15 cellular contexts compared by ENCODE assay signal in the genomic region with DNA sequence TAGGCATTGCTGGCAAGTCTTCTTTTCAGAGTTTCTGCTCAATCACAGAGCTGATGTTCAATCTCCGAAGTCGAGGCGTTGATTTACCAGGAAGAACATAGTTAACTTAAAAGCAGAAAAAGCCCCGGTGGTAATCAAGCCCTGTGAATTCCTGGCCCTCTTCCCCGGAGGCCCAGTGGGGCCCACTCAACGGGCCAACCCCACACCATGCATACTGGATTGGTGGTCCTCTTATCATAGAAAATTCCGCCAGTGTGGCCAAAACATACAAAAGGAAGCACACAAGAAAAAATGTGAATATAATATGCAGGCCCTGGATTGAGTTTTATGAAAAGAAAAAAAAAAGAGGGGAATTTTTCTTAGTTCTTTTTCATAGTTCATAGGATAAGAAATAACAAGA.
"Had no signal": no experiment of that assay in that cellular context is flagged by ENCODE, and none has a peak within 500 bp of the region (broad histone marks: within the 10 kb centered on the region; RNA-seq: fewer than 3 reads in every experiment).

No MANE protein-coding gene starts in this region.

- ATAC-seq: activated CD8-positive, alpha-beta memory T cell treated with anti-CD3 and anti-CD28 coated beads, Interleukin-2, amount 10 ng/mL, durations not matched to agents 7 days and 5 days; body of pancreas; left lobe of liver; stimulated activated naive CD8-positive, alpha-beta T cell treated with anti-CD3 and anti-CD28 coated beads, Interleukin-15, Interleukin-2, amounts not matched to agents 100 U/mL and 50 U/mL, for 24 hours had no signal

- H3K4me1 ChIP-seq: body of pancreas, esophagus squamous epithelium, upper lobe of left lung had no signal

- H3K27ac ChIP-seq: body of pancreas, upper lobe of left lung had no signal

- DNase-seq: activated CD4-positive, alpha-beta memory T cell treated with anti-CD3 and anti-CD28 coated beads, Interleukin-2, amount 10 ng/mL, durations not matched to agents 7 days and 5 days; activated CD4-positive, alpha-beta T cell treated with anti-CD3 and anti-CD28 coated beads for 4 hours; activated CD8-positive, alpha-beta memory T cell treated with anti-CD3 and anti-CD28 coated beads, Interleukin-2, amount 10 ng/mL, durations not matched to agents 7 days and 5 days; amygdala; body of pancreas; effector CD4-positive, alpha-beta T cell; esophagus squamous epithelium; foreskin fibroblast; hypothalamus; islet precursor cell; mammary epithelial cell; stimulated activated naive CD8-positive, alpha-beta T cell treated with anti-CD3 and anti-CD28 coated beads, Interleukin-15, Interleukin-2, amounts not matched to agents 100 U/mL and 50 U/mL, for 24 hours; substantia nigra had no signal

- H3K9me3 ChIP-seq: body of pancreas, esophagus squamous epithelium, upper lobe of left lung had no signal

- H3K36me3 ChIP-seq: esophagus squamous epithelium, upper lobe of left lung had no signal

- H3K4me3 ChIP-seq: body of pancreas, esophagus squamous epithelium, upper lobe of left lung had no signal

- H3K27me3 ChIP-seq: esophagus squamous epithelium, upper lobe of left lung had no signal
